In the genomic region with DNA sequence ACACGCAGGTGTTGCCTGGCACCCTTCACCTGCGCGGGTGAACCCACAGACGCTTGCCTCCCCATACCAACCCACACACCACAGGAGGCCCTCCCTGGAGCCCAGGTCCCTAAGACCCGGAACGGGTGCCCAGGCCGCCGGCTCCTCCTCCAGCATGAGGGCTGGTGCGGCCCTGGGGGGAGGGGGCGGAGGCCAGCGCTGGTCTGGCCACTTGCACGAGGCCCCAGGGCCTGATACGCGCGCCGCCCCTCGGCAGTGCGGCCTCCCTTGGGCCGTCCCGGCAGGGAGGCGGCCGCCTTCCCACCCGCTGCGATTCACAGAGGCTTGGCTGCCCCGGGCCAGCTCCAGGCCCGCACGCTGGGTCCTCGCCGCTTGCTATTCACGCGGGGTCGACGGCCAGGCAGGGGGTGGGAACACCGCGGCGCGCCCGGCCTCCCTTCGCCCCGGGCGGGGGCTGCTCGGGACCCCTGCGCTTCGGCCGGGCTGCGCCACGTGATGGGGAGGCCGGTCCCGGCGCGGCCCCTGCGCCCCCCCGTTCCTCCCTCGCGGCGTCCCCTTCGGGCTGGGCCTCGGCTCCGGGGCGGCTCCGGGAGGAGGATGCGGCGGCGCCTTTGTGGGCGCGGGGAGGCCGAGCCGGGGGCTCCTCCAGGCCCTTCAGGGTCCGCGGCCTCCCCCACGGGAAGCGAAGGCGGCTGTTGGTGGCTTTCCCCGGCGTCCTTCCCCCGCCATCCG, we compare ENCODE assay signal across 1 cellular context.
A peak's percentile ranks its signal among the peaks of the same experiment; 100 is the strongest.
TF ChIP-seq lines count a peak whose summit lies in the region.

No MANE protein-coding gene starts in this region.

TF ChIP-seq in HepG2, 621 proteins besides CTCF, POLR2A, EP300 and RAD21 (continues in another document):
- no peak for TF ChIP-seq ZNF383 (CRISPR knock-in tag; IDR thresholded peaks at IDR 0.05; ENCODE audit: borderline replicate concordance)
- TF ChIP-seq, protein P1, sequence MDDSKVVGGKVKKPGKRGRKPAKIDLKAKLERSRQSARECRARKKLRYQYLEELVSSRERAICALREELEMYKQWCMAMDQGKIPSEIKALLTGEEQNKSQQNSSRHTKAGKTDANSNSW (CRISPR knock-in tag; IDR thresholded peaks at IDR 0.05; ENCODE audit: borderline replicate concordance) = peak; percentile 14; the same call in 1 of the 2 replicates
- no peak for TF ChIP-seq ZNF589 (CRISPR knock-in tag; conservative IDR thresholded peaks at IDR 0.05)
- no peak for TF ChIP-seq SNAI1 (CRISPR knock-in tag; IDR thresholded peaks at IDR 0.05; ENCODE audit: borderline replicate concordance)
- TF ChIP-seq GTF3A (CRISPR knock-in tag; conservative IDR thresholded peaks at IDR 0.05) = no peak
- TF ChIP-seq, protein P2, sequence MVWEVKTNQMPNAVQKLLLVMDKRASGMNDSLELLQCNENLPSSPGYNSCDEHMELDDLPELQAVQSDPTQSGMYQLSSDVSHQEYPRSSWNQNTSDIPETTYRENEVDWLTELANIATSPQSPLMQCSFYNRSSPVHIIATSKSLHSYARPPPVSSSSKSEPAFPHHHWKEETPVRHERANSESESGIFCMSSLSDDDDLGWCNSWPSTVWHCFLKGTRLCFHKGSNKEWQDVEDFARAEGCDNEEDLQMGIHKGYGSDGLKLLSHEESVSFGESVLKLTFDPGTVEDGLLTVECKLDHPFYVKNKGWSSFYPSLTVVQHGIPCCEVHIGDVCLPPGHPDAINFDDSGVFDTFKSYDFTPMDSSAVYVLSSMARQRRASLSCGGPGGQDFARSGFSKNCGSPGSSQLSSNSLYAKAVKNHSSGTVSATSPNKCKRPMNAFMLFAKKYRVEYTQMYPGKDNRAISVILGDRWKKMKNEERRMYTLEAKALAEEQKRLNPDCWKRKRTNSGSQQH (CRISPR knock-in tag; IDR thresholded peaks at IDR 0.05; ENCODE audit: low read depth) = no peak
- TF ChIP-seq, protein P3, sequence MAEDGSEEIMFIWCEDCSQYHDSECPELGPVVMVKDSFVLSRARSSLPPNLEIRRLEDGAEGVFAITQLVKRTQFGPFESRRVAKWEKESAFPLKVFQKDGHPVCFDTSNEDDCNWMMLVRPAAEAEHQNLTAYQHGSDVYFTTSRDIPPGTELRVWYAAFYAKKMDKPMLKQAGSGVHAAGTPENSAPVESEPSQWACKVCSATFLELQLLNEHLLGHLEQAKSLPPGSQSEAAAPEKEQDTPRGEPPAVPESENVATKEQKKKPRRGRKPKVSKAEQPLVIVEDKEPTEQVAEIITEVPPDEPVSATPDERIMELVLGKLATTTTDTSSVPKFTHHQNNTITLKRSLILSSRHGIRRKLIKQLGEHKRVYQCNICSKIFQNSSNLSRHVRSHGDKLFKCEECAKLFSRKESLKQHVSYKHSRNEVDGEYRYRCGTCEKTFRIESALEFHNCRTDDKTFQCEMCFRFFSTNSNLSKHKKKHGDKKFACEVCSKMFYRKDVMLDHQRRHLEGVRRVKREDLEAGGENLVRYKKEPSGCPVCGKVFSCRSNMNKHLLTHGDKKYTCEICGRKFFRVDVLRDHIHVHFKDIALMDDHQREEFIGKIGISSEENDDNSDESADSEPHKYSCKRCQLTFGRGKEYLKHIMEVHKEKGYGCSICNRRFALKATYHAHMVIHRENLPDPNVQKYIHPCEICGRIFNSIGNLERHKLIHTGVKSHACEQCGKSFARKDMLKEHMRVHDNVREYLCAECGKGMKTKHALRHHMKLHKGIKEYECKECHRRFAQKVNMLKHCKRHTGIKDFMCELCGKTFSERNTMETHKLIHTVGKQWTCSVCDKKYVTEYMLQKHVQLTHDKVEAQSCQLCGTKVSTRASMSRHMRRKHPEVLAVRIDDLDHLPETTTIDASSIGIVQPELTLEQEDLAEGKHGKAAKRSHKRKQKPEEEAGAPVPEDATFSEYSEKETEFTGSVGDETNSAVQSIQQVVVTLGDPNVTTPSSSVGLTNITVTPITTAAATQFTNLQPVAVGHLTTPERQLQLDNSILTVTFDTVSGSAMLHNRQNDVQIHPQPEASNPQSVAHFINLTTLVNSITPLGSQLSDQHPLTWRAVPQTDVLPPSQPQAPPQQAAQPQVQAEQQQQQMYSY (CRISPR knock-in tag; IDR thresholded peaks at IDR 0.05) = no peak
- TF ChIP-seq, protein P4, sequence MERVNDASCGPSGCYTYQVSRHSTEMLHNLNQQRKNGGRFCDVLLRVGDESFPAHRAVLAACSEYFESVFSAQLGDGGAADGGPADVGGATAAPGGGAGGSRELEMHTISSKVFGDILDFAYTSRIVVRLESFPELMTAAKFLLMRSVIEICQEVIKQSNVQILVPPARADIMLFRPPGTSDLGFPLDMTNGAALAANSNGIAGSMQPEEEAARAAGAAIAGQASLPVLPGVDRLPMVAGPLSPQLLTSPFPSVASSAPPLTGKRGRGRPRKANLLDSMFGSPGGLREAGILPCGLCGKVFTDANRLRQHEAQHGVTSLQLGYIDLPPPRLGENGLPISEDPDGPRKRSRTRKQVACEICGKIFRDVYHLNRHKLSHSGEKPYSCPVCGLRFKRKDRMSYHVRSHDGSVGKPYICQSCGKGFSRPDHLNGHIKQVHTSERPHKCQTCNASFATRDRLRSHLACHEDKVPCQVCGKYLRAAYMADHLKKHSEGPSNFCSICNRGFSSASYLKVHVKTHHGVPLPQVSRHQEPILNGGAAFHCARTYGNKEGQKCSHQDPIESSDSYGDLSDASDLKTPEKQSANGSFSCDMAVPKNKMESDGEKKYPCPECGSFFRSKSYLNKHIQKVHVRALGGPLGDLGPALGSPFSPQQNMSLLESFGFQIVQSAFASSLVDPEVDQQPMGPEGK (CRISPR knock-in tag; IDR thresholded peaks at IDR 0.05) = peak; percentile 58; the same call in 1 of the 2 replicates
- no peak for TF ChIP-seq RCOR2 (CRISPR knock-in tag; IDR thresholded peaks at IDR 0.05)
- no peak; the same call in 1 of the 2 replicates for TF ChIP-seq ZNF441 (CRISPR knock-in tag; IDR thresholded peaks at IDR 0.05; ENCODE audit: borderline replicate concordance)
- peak; percentile 7; the same call in 1 of the 2 replicates for TF ChIP-seq POLR2G (IDR thresholded peaks at IDR 0.05; ENCODE audit: low read depth, low read length)
- TF ChIP-seq TCF12 (IDR thresholded peaks at IDR 0.05) = no peak
- TF ChIP-seq TCF12 (CRISPR knock-in tag; IDR thresholded peaks at IDR 0.05) = peak; percentile 25
- TF ChIP-seq RFXAP (CRISPR knock-in tag; IDR thresholded peaks at IDR 0.05; ENCODE audit: borderline replicate concordance) = no peak
- TF ChIP-seq, protein P5, sequence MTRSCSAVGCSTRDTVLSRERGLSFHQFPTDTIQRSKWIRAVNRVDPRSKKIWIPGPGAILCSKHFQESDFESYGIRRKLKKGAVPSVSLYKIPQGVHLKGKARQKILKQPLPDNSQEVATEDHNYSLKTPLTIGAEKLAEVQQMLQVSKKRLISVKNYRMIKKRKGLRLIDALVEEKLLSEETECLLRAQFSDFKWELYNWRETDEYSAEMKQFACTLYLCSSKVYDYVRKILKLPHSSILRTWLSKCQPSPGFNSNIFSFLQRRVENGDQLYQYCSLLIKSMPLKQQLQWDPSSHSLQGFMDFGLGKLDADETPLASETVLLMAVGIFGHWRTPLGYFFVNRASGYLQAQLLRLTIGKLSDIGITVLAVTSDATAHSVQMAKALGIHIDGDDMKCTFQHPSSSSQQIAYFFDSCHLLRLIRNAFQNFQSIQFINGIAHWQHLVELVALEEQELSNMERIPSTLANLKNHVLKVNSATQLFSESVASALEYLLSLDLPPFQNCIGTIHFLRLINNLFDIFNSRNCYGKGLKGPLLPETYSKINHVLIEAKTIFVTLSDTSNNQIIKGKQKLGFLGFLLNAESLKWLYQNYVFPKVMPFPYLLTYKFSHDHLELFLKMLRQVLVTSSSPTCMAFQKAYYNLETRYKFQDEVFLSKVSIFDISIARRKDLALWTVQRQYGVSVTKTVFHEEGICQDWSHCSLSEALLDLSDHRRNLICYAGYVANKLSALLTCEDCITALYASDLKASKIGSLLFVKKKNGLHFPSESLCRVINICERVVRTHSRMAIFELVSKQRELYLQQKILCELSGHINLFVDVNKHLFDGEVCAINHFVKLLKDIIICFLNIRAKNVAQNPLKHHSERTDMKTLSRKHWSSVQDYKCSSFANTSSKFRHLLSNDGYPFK (CRISPR knock-in tag; IDR thresholded peaks at IDR 0.05; ENCODE audit: borderline replicate concordance) = no peak
- TF ChIP-seq, protein P6, sequence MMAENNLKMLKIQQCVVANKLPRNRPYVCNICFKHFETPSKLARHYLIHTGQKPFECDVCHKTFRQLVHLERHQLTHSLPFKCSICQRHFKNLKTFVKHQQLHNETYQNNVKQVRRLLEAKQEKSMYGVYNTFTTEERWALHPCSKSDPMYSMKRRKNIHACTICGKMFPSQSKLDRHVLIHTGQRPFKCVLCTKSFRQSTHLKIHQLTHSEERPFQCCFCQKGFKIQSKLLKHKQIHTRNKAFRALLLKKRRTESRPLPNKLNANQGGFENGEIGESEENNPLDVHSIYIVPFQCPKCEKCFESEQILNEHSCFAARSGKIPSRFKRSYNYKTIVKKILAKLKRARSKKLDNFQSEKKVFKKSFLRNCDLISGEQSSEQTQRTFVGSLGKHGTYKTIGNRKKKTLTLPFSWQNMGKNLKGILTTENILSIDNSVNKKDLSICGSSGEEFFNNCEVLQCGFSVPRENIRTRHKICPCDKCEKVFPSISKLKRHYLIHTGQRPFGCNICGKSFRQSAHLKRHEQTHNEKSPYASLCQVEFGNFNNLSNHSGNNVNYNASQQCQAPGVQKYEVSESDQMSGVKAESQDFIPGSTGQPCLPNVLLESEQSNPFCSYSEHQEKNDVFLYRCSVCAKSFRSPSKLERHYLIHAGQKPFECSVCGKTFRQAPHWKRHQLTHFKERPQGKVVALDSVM (CRISPR knock-in tag; IDR thresholded peaks at IDR 0.05) = peak; percentile 62; the same call in 1 of the 2 replicates
- no peak for TF ChIP-seq ZNF772 (CRISPR knock-in tag; IDR thresholded peaks at IDR 0.05)
- TF ChIP-seq ZNF468 (CRISPR knock-in tag; IDR thresholded peaks at IDR 0.05) = 0 out of 2 replicates have a peak, but pooled peaks have one; percentile 46
- TF ChIP-seq ZNF777 (CRISPR knock-in tag; IDR thresholded peaks at IDR 0.05) = no peak
- TF ChIP-seq, protein P7, sequence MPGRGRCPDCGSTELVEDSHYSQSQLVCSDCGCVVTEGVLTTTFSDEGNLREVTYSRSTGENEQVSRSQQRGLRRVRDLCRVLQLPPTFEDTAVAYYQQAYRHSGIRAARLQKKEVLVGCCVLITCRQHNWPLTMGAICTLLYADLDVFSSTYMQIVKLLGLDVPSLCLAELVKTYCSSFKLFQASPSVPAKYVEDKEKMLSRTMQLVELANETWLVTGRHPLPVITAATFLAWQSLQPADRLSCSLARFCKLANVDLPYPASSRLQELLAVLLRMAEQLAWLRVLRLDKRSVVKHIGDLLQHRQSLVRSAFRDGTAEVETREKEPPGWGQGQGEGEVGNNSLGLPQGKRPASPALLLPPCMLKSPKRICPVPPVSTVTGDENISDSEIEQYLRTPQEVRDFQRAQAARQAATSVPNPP (CRISPR knock-in tag; IDR thresholded peaks at IDR 0.05) = no peak
- no peak; the same call in none of the 2 replicates for TF ChIP-seq ZNF724P (CRISPR knock-in tag; IDR thresholded peaks at IDR 0.05; ENCODE audit: borderline replicate concordance)
- no peak for TF ChIP-seq ARID2 (CRISPR knock-in tag; IDR thresholded peaks at IDR 0.05; ENCODE audit: borderline replicate concordance)
- TF ChIP-seq ZNF431 (CRISPR knock-in tag; IDR thresholded peaks at IDR 0.05; ENCODE audit: borderline replicate concordance, low read depth) = no peak
- TF ChIP-seq, protein P8, sequence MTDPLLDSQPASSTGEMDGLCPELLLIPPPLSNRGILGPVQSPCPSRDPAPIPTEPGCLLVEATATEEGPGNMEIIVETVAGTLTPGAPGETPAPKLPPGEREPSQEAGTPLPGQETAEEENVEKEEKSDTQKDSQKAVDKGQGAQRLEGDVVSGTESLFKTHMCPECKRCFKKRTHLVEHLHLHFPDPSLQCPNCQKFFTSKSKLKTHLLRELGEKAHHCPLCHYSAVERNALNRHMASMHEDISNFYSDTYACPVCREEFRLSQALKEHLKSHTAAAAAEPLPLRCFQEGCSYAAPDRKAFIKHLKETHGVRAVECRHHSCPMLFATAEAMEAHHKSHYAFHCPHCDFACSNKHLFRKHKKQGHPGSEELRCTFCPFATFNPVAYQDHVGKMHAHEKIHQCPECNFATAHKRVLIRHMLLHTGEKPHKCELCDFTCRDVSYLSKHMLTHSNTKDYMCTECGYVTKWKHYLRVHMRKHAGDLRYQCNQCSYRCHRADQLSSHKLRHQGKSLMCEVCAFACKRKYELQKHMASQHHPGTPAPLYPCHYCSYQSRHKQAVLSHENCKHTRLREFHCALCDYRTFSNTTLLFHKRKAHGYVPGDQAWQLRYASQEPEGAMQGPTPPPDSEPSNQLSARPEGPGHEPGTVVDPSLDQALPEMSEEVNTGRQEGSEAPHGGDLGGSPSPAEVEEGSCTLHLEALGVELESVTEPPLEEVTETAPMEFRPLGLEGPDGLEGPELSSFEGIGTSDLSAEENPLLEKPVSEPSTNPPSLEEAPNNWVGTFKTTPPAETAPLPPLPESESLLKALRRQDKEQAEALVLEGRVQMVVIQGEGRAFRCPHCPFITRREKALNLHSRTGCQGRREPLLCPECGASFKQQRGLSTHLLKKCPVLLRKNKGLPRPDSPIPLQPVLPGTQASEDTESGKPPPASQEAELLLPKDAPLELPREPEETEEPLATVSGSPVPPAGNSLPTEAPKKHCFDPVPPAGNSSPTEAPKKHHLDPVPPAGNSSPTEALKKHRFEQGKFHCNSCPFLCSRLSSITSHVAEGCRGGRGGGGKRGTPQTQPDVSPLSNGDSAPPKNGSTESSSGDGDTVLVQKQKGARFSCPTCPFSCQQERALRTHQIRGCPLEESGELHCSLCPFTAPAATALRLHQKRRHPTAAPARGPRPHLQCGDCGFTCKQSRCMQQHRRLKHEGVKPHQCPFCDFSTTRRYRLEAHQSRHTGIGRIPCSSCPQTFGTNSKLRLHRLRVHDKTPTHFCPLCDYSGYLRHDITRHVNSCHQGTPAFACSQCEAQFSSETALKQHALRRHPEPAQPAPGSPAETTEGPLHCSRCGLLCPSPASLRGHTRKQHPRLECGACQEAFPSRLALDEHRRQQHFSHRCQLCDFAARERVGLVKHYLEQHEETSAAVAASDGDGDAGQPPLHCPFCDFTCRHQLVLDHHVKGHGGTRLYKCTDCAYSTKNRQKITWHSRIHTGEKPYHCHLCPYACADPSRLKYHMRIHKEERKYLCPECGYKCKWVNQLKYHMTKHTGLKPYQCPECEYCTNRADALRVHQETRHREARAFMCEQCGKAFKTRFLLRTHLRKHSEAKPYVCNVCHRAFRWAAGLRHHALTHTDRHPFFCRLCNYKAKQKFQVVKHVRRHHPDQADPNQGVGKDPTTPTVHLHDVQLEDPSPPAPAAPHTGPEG (CRISPR knock-in tag; IDR thresholded peaks at IDR 0.05) = 0 out of 2 replicates have a peak, but pooled peaks have one; percentile 5
- 0 out of 2 replicates have a peak, but pooled peaks have one; percentile 12 for TF ChIP-seq GZF1 (CRISPR knock-in tag; IDR thresholded peaks at IDR 0.05)
- 0 out of 2 replicates have a peak, but pooled peaks have one; percentile 41 for TF ChIP-seq PAWR (CRISPR knock-in tag; IDR thresholded peaks at IDR 0.05; ENCODE audit: borderline replicate concordance)
- TF ChIP-seq, protein P9, sequence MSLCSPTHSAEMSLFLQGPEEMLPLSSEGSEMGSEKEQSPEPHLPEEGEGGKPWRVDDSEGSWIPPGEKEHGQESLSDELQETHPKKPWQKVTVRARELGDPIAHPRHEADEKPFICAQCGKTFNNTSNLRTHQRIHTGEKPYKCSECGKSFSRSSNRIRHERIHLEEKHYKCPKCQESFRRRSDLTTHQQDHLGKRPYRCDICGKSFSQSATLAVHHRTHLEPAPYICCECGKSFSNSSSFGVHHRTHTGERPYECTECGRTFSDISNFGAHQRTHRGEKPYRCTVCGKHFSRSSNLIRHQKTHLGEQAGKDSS (CRISPR knock-in tag; IDR thresholded peaks at IDR 0.05; ENCODE audit: borderline replicate concordance, low read depth) = peak; percentile 89; the same call in 1 of the 2 replicates
- no peak for TF ChIP-seq SOX6 (IDR thresholded peaks at IDR 0.05)
- no peak for TF ChIP-seq SOX6 (CRISPR knock-in tag; IDR thresholded peaks at IDR 0.05)
- no peak for TF ChIP-seq ZNF83 (CRISPR knock-in tag; IDR thresholded peaks at IDR 0.05; ENCODE audit: borderline replicate concordance)
